In the genomic region with DNA sequence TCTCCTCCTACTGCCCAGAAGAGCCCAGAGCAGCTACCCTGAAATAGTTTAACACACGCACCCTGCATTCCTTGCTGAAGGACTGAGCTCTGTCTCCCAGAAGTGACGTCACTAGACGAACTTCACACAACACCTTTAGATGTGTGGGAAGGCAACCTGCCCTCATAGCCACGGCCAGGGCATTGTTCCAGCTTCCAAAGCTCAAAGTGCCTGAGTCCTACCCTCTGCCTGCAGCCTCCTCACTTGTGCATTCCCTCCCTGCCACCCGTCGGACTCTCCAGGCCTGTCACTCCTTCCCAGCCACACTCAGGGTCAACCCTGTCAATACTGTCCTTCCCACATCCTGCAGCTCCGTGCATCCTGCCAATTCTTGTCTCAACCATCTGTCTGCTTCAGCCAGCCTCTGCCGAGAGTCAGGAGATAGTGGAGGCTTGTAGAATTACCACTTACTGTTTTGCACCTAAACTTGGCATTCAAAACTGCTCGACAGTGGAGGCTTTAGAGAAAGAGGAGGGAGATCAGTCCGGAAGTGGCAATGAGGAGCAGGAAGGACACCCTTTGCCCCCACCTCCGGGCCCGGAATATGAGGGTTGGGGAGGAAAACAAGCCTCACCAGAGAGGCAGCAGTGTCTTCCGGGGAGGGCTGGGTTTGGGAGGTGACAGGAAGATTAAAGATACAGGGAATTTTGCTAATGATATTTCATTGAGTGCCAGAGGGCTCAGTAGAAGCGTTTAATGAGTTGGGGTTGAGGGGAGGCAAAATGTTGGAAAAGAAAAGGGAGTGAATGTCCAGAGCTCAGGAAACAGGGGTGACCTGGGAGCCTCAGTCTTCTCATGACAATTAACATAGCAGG, we compare ENCODE assay signal across 1 cellular context.
TF ChIP-seq lines count a peak whose summit lies in the region.

No MANE protein-coding gene starts in this region.

TF ChIP-seq in K562, 482 proteins besides CTCF, POLR2A, EP300 and RAD21 (continued from another document and continues in another):
- TF ChIP-seq ZNF146 (CRISPR knock-in tag; IDR thresholded peaks at IDR 0.05; ENCODE audit: unreplicated experiment) (no peak), MTF1 (CRISPR knock-in tag; IDR thresholded peaks at IDR 0.05; ENCODE audit: borderline replicate concordance) (no peak), LCOR (CRISPR knock-in tag; IDR thresholded peaks at IDR 0.05) (0 out of 2 replicates have a peak, but pooled peaks have one; percentile 25), NR2C1 (IDR thresholded peaks at IDR 0.05) (peak; percentile 91), NR2C1 (tag; IDR thresholded peaks at IDR 0.05) (peak; percentile 93), ZNF766 (CRISPR knock-in tag; conservative IDR thresholded peaks at IDR 0.05) (no peak), ZNF12 (CRISPR knock-in tag; IDR thresholded peaks at IDR 0.05) (no peak), GABPA (tag; conservative IDR thresholded peaks at IDR 0.05; ENCODE audit: low read depth) (peak; percentile 89), CCAR2 (IDR thresholded peaks at IDR 0.05; ENCODE audit: low read depth, low read length) (no peak), GABPB1 (CRISPR knock-in tag; IDR thresholded peaks at IDR 0.05) (no peak), MEF2A (IDR thresholded peaks at IDR 0.05; ENCODE audit: control insufficient read depth, low read depth, low read length) (no peak), OTX1 (CRISPR knock-in tag; IDR thresholded peaks at IDR 0.05) (no peak), SMARCA4 (IDR thresholded peaks at IDR 0.05) (no peak), HNRNPH1 (optimal IDR thresholded peaks at IDR 0.05; ENCODE audit: low read depth, low read length) (no peak), MXI1 (IDR thresholded peaks at IDR 0.05; ENCODE audit: low read depth, low read length) (no peak), CXXC5 (CRISPR knock-in tag; IDR thresholded peaks at IDR 0.05) (no peak), CTBP1 (IDR thresholded peaks at IDR 0.05; ENCODE audit: borderline replicate concordance) (no peak), FOXJ3 (CRISPR knock-in tag; IDR thresholded peaks at IDR 0.05) (no peak), ZFP30 (CRISPR knock-in tag; IDR thresholded peaks at IDR 0.05; ENCODE audit: borderline replicate concordance) (no peak), PHB2 (IDR thresholded peaks at IDR 0.05; ENCODE audit: low read depth) (no peak), JUNB (CRISPR knock-in tag; conservative IDR thresholded peaks at IDR 0.05) (no peak), PML (IDR thresholded peaks at IDR 0.05; ENCODE audit: low read length) (no peak), MCM3 (IDR thresholded peaks at IDR 0.05) (no peak), FOXM1 (IDR thresholded peaks at IDR 0.05; ENCODE audit: low read depth) (no peak), FOXM1 (CRISPR knock-in tag; IDR thresholded peaks at IDR 0.05; ENCODE audit: low read depth) (no peak), ZNF717 (CRISPR knock-in tag; IDR thresholded peaks at IDR 0.05) (no peak), ZNF584 (CRISPR knock-in tag; IDR thresholded peaks at IDR 0.05; ENCODE audit: low read depth) (0 out of 2 replicates have a peak, but pooled peaks have one; percentile 54), ATF1 (CRISPR knock-in tag; IDR thresholded peaks at IDR 0.05) (no peak), ATF1 (tag; IDR thresholded peaks at IDR 0.05) (peak; percentile 59), POLR2H (tag; IDR thresholded peaks at IDR 0.05; ENCODE audit: low read depth) (peak; percentile 39; the same call in 1 of the 2 replicates), STAG1 (CRISPR knock-in tag; IDR thresholded peaks at IDR 0.05; ENCODE audit: borderline replicate concordance) (no peak), U2AF2 (optimal IDR thresholded peaks at IDR 0.05; ENCODE audit: low read depth, low read length) (no peak), CREB1 (IDR thresholded peaks at IDR 0.05) (no peak), CREB1 (CRISPR knock-in tag; IDR thresholded peaks at IDR 0.05) (0 out of 2 replicates have a peak, but pooled peaks have one; percentile 22)
- TF ChIP-seq, protein P1, sequence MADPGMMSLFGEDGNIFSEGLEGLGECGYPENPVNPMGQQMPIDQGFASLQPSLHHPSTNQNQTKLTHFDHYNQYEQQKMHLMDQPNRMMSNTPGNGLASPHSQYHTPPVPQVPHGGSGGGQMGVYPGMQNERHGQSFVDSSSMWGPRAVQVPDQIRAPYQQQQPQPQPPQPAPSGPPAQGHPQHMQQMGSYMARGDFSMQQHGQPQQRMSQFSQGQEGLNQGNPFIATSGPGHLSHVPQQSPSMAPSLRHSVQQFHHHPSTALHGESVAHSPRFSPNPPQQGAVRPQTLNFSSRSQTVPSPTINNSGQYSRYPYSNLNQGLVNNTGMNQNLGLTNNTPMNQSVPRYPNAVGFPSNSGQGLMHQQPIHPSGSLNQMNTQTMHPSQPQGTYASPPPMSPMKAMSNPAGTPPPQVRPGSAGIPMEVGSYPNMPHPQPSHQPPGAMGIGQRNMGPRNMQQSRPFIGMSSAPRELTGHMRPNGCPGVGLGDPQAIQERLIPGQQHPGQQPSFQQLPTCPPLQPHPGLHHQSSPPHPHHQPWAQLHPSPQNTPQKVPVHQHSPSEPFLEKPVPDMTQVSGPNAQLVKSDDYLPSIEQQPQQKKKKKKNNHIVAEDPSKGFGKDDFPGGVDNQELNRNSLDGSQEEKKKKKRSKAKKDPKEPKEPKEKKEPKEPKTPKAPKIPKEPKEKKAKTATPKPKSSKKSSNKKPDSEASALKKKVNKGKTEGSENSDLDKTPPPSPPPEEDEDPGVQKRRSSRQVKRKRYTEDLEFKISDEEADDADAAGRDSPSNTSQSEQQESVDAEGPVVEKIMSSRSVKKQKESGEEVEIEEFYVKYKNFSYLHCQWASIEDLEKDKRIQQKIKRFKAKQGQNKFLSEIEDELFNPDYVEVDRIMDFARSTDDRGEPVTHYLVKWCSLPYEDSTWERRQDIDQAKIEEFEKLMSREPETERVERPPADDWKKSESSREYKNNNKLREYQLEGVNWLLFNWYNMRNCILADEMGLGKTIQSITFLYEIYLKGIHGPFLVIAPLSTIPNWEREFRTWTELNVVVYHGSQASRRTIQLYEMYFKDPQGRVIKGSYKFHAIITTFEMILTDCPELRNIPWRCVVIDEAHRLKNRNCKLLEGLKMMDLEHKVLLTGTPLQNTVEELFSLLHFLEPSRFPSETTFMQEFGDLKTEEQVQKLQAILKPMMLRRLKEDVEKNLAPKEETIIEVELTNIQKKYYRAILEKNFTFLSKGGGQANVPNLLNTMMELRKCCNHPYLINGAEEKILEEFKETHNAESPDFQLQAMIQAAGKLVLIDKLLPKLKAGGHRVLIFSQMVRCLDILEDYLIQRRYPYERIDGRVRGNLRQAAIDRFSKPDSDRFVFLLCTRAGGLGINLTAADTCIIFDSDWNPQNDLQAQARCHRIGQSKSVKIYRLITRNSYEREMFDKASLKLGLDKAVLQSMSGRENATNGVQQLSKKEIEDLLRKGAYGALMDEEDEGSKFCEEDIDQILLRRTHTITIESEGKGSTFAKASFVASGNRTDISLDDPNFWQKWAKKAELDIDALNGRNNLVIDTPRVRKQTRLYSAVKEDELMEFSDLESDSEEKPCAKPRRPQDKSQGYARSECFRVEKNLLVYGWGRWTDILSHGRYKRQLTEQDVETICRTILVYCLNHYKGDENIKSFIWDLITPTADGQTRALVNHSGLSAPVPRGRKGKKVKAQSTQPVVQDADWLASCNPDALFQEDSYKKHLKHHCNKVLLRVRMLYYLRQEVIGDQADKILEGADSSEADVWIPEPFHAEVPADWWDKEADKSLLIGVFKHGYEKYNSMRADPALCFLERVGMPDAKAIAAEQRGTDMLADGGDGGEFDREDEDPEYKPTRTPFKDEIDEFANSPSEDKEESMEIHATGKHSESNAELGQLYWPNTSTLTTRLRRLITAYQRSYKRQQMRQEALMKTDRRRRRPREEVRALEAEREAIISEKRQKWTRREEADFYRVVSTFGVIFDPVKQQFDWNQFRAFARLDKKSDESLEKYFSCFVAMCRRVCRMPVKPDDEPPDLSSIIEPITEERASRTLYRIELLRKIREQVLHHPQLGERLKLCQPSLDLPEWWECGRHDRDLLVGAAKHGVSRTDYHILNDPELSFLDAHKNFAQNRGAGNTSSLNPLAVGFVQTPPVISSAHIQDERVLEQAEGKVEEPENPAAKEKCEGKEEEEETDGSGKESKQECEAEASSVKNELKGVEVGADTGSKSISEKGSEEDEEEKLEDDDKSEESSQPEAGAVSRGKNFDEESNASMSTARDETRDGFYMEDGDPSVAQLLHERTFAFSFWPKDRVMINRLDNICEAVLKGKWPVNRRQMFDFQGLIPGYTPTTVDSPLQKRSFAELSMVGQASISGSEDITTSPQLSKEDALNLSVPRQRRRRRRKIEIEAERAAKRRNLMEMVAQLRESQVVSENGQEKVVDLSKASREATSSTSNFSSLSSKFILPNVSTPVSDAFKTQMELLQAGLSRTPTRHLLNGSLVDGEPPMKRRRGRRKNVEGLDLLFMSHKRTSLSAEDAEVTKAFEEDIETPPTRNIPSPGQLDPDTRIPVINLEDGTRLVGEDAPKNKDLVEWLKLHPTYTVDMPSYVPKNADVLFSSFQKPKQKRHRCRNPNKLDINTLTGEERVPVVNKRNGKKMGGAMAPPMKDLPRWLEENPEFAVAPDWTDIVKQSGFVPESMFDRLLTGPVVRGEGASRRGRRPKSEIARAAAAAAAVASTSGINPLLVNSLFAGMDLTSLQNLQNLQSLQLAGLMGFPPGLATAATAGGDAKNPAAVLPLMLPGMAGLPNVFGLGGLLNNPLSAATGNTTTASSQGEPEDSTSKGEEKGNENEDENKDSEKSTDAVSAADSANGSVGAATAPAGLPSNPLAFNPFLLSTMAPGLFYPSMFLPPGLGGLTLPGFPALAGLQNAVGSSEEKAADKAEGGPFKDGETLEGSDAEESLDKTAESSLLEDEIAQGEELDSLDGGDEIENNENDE (IDR thresholded peaks at IDR 0.05; ENCODE audit: low read depth, low read length): no peak
- TF ChIP-seq, protein P2, sequence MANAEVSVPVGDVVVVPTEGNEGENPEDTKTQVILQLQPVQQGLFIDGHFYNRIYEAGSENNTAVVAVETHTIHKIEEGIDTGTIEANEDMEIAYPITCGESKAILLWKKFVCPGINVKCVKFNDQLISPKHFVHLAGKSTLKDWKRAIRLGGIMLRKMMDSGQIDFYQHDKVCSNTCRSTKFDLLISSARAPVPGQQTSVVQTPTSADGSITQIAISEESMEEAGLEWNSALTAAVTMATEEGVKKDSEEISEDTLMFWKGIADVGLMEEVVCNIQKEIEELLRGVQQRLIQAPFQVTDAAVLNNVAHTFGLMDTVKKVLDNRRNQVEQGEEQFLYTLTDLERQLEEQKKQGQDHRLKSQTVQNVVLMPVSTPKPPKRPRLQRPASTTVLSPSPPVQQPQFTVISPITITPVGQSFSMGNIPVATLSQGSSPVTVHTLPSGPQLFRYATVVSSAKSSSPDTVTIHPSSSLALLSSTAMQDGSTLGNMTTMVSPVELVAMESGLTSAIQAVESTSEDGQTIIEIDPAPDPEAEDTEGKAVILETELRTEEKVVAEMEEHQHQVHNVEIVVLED (CRISPR knock-in tag; IDR thresholded peaks at IDR 0.05): no peak
- TF ChIP-seq, protein P3, sequence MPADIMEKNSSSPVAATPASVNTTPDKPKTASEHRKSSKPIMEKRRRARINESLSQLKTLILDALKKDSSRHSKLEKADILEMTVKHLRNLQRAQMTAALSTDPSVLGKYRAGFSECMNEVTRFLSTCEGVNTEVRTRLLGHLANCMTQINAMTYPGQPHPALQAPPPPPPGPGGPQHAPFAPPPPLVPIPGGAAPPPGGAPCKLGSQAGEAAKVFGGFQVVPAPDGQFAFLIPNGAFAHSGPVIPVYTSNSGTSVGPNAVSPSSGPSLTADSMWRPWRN (IDR thresholded peaks at IDR 0.05; ENCODE audit: low read depth): no peak
- TF ChIP-seq, protein P4, sequence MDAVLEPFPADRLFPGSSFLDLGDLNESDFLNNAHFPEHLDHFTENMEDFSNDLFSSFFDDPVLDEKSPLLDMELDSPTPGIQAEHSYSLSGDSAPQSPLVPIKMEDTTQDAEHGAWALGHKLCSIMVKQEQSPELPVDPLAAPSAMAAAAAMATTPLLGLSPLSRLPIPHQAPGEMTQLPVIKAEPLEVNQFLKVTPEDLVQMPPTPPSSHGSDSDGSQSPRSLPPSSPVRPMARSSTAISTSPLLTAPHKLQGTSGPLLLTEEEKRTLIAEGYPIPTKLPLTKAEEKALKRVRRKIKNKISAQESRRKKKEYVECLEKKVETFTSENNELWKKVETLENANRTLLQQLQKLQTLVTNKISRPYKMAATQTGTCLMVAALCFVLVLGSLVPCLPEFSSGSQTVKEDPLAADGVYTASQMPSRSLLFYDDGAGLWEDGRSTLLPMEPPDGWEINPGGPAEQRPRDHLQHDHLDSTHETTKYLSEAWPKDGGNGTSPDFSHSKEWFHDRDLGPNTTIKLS (IDR thresholded peaks at IDR 0.05; ENCODE audit: borderline replicate concordance, low read depth): no peak
- TF ChIP-seq, protein P5, sequence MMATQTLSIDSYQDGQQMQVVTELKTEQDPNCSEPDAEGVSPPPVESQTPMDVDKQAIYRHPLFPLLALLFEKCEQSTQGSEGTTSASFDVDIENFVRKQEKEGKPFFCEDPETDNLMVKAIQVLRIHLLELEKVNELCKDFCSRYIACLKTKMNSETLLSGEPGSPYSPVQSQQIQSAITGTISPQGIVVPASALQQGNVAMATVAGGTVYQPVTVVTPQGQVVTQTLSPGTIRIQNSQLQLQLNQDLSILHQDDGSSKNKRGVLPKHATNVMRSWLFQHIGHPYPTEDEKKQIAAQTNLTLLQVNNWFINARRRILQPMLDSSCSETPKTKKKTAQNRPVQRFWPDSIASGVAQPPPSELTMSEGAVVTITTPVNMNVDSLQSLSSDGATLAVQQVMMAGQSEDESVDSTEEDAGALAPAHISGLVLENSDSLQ (IDR thresholded peaks at IDR 0.05): peak; percentile 39; the same call in 1 of the 2 replicates
